Comparison of ENCODE assay signal across 17 cellular contexts in genomic region chr13:46495066-46495465, GRCh38. TPM values are rescaled to one million over a fixed set of nuclear protein-coding genes. Genes with fewer than 3 reads are reported as not detected.
DNase-seq lines count a peak whose midpoint lies in the region; ATAC-seq, FAIRE-seq and TF ChIP-seq lines count a peak whose summit lies in the region.
"Had no signal": no experiment of that assay in that cellular context is flagged by ENCODE, and none has a peak within 500 bp of the region (broad histone marks: within the 10 kb centered on the region; RNA-seq: fewer than 3 reads in every experiment).

No MANE protein-coding gene starts in this region.

- H3K4me1 ChIP-seq in body of pancreas = peaks cover 6% of the 10 kb centered on the region
- H3K4me1 ChIP-seq in mesendoderm (ENCODE audit: control insufficient read depth, low read depth, low read length) = peaks cover 6% of the 10 kb centered on the region
- peaks cover 4 to 7% of the 10 kb centered on the region in 2 donors for H3K4me1 ChIP-seq in aorta (ENCODE audit: control insufficient read depth in 1 of 2, insufficient read depth in 2 of 2, low read length in 2 of 2)

- ATAC-seq in body of pancreas (peak; percentile 40), aorta (ENCODE audit: low FRiP score) (no peak), GM18870 (IDR thresholded peaks at IDR 0.05; ENCODE audit: unreplicated experiment) (no peak)
- ATAC-seq: GM23338 had no signal

- no peak overlapping the region for H3K23ac ChIP-seq in mesendoderm (ENCODE audit: low read length)

- no peak for DNase-seq in body of pancreas
- DNase-seq in mesendoderm = peak; percentile 50
- DNase-seq in aorta = no peak
- DNase-seq in frontal cortex (ENCODE audit: low spot score in 2 of 2) = no peak
- no peak for DNase-seq in NCI-H446 treated with DMSO at 0.1 percent for 48 hours (lab: John Stamatoyannopoulos, UW)
- DNase-seq: AML-193; CD4-positive, alpha-beta memory T cell; DMS153; DMS79; GDM1; HCEC 1CT had no signal

- intact Hi-C loops in body of pancreas (cut with DNase I) = no loop called here
- intact Hi-C loops in aorta (cut with DNase I) = loop anchor here in 1 of 2 donors (10.0 kb wide), 1 partner anchor 50 kb away; no protein-coding TSS in a partner anchor

- no peak overlapping the region for H3K4me2 ChIP-seq in mesendoderm (ENCODE audit: low read length)
- H3K4me2 ChIP-seq: GM23338 had no signal

- H3K9ac ChIP-seq in mesendoderm (ENCODE audit: low read length) = no peak overlapping the region

- no peaks in the 10 kb centered on the region for H3K79me2 ChIP-seq in mesendoderm (ENCODE audit: control insufficient read depth, insufficient read depth, low read length)

- H4K5ac ChIP-seq in mesendoderm (ENCODE audit: low read length) = no peak overlapping the region

- H2BK5ac ChIP-seq in mesendoderm (ENCODE audit: low read length) = no peak overlapping the region

- H2AK5ac ChIP-seq in mesendoderm (ENCODE audit: low read length) = no peak overlapping the region

- H2BK15ac ChIP-seq in mesendoderm (replicated peaks; ENCODE audit: low read depth) = no peak overlapping the region

- no peak overlapping the region for H4K8ac ChIP-seq in mesendoderm (ENCODE audit: low read depth, low read length)

- no peak overlapping the region for H3K18ac ChIP-seq in mesendoderm (ENCODE audit: low read length)

- TF ChIP-seq POLR2A in body of pancreas (IDR thresholded peaks at IDR 0.05) = no peak

- no peaks in the 10 kb centered on the region for H3K27me3 ChIP-seq in body of pancreas
- H3K27me3 ChIP-seq in mesendoderm (ENCODE audit: insufficient read depth, low read length, poor library complexity) = no peaks in the 10 kb centered on the region
- no peaks in the 10 kb centered on the region for H3K27me3 ChIP-seq in aorta (ENCODE audit: control insufficient read depth in 1 of 2, insufficient read depth in 2 of 2, low read length in 1 of 2)

- H3K36me3 ChIP-seq in body of pancreas (replicated peaks in 1 of 2; ENCODE audit: insufficient read depth in 1 of 2, low read depth in 2 of 2) (no peaks in the 10 kb centered on the region), mesendoderm (ENCODE audit: control insufficient read depth, insufficient read depth, low read length) (no peaks in the 10 kb centered on the region), aorta (ENCODE audit: control insufficient read depth in 1 of 2, insufficient read depth in 2 of 2, low read length in 1 of 2) (no peaks in the 10 kb centered on the region)

- H3K27ac ChIP-seq in VCaP (peak overlapping the region; percentile 23), body of pancreas (peak overlapping the region in 1 of 4 donors; percentile 6), mesendoderm (ENCODE audit: low read depth, low read length) (no peak overlapping the region), aorta (ENCODE audit: low read depth in 1 of 2, low read length in 2 of 2) (peak overlapping the region; percentile 49 to 50)
- H3K27ac ChIP-seq: C4-2B had no signal

- H3K56ac ChIP-seq in mesendoderm (ENCODE audit: low read length) = no peak overlapping the region

- H3K4me3 ChIP-seq in body of pancreas = no peak overlapping the region
- H3K4me3 ChIP-seq in mesendoderm (ENCODE audit: low read length) = no peak overlapping the region
- H3K4me3 ChIP-seq in aorta (ENCODE audit: low read length in 2 of 2) = no peak overlapping the region
- H3K4me3 ChIP-seq: GM23338 had no signal

- no peaks in the 10 kb centered on the region for H3K79me1 ChIP-seq in mesendoderm (ENCODE audit: low read length)

- H3K4ac ChIP-seq in mesendoderm (ENCODE audit: low read depth, low read length) = no peak overlapping the region

- H2BK120ac ChIP-seq in mesendoderm (ENCODE audit: low read depth, low read length) = no peak overlapping the region

- TF ChIP-seq CTCF in VCaP (conservative IDR thresholded peaks at IDR 0.05) = no peak
- TF ChIP-seq CTCF in body of pancreas (IDR thresholded peaks at IDR 0.05) = no peak

- no peak for FAIRE-seq in frontal cortex (lab: Jason Lieb, UNC)
- FAIRE-seq: A204.1, H54 had no signal

- no peaks in the 10 kb centered on the region for H3K9me3 ChIP-seq in body of pancreas
- H3K9me3 ChIP-seq in aorta (ENCODE audit: control insufficient read depth, low read length) = no peaks in the 10 kb centered on the region

RNA-seq across cellular contexts. Expression of gene LRCH1, which starts 57.9 kb away (rescaled TPM):
- total RNA-seq in body of pancreas = 1 to 10 TPM; 7.3 to 8.6 TPM
- polyA plus RNA-seq in mesendoderm (2013, experiment 1 of 2) = 4.4 TPM
- polyA plus RNA-seq in mesendoderm (2013, experiment 2 of 2) = 4.4 TPM
- 10 to 100 TPM; 44.4 to 46.5 TPM for total RNA-seq in aorta
- polyA plus RNA-seq in aorta = 10 to 100 TPM; 12.3 to 13.1 TPM
- 17.1 TPM for total RNA-seq in frontal cortex
